Comparison of ENCODE assay signal across 25 cellular contexts in the genomic region with DNA sequence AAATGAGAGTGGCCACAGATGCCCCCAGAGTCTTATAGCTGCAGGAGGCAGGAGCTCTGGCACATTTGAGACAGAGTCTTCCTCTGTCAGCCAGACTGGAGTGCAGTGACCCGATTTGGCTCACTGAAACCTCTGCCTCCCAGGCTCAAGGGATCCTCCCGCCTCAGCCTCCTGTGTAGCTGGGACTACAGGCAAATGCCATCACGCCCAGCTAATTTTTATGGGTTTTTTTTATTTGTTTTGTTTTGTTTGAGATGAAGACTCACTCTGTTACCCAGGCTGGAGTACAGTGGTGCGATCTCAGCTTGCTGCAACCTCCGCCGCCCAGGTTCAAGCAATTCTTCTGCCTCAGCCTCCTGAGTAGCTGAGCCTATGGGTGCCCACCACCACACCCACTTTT.
"Had no signal": no experiment of that assay in that cellular context is flagged by ENCODE, and none has a peak within 500 bp of the region (broad histone marks: within the 10 kb centered on the region; RNA-seq: fewer than 3 reads in every experiment).

No MANE protein-coding gene starts in this region.

- H3K36me3 Mint-ChIP-seq: immature natural killer cell, memory B cell had no signal

- H3K4me3 Mint-ChIP-seq: immature natural killer cell; memory B cell; naive thymus-derived CD4-positive, alpha-beta T cell; nephron; stimulated activated naive CD8-positive, alpha-beta T cell treated with anti-CD3 and anti-CD28 coated beads, Interleukin-15, amount 100 ng/mL, for 72 hours had no signal

- H3K36me3 ChIP-seq: colonic mucosa, esophagus squamous epithelium, lower lobe of right lung, pancreas, right lobe of liver, thyroid gland had no signal

- ATAC-seq: left colon; naive thymus-derived CD4-positive, alpha-beta T cell; stimulated activated naive CD8-positive, alpha-beta T cell treated with anti-CD3 and anti-CD28 coated beads, Interleukin-15, amount 100 ng/mL, for 72 hours had no signal

- H3K9me3 Mint-ChIP-seq: immature natural killer cell, memory B cell, nephron had no signal

- H3K4me3 ChIP-seq: colonic mucosa, lower lobe of right lung, pancreas, right lobe of liver, thyroid gland had no signal

- H3K4me1 ChIP-seq: colonic mucosa, pancreas, right lobe of liver, thyroid gland had no signal

- H3K27me3 ChIP-seq: colonic mucosa, esophagus squamous epithelium, pancreas, right lobe of liver, thyroid gland had no signal

- DNase-seq: colonic mucosa; dermis blood vessel endothelial cell; effector memory CD4-positive, alpha-beta T cell; erythroblast; esophagus squamous epithelium; foreskin melanocyte; immature natural killer cell; kidney glomerular epithelial cell; left colon; left ventricle myocardium superior; lower lobe of right lung; naive thymus-derived CD4-positive, alpha-beta T cell; occipital lobe; right lobe of liver; small intestine; stimulated activated CD4-positive, alpha-beta T cell treated with anti-CD3 and anti-CD28 coated beads, Interleukin-1b, Interleukin-23, amount 100 ng/mL, for 48 hours; stimulated activated CD4-positive, alpha-beta T cell treated with anti-CD3 and anti-CD28 coated beads, Interleukin-4, amount 100 ng/mL, for 1 hour; stimulated activated CD8-positive, alpha-beta memory T cell treated with anti-CD3 and anti-CD28 coated beads, Interleukin-4, amount 100 ng/mL, for 48 hours; stimulated activated naive CD4-positive, alpha-beta T cell; stimulated activated naive CD8-positive, alpha-beta T cell treated with anti-CD3 and anti-CD28 coated beads, Interleukin-15, amount 100 ng/mL, for 72 hours; thyroid gland had no signal

- H3K4me1 Mint-ChIP-seq: memory B cell had no signal

- H3K9me3 ChIP-seq: colonic mucosa, esophagus squamous epithelium, lower lobe of right lung, pancreas, right lobe of liver, thyroid gland had no signal

- H3K27ac Mint-ChIP-seq: immature natural killer cell; memory B cell; nephron; progenitor cell of endocrine pancreas; stimulated activated naive CD8-positive, alpha-beta T cell treated with anti-CD3 and anti-CD28 coated beads, Interleukin-15, amount 100 ng/mL, for 72 hours had no signal

- H3K27ac ChIP-seq: colonic mucosa, esophagus squamous epithelium, lower lobe of right lung, pancreas, right lobe of liver, thyroid gland had no signal
